Comparison of ENCODE assay signal across 8 cellular contexts in genomic region chr22:38700271-38700788, GRCh38. TPM values are rescaled to one million over a fixed set of nuclear protein-coding genes. Genes with fewer than 3 reads are reported as not detected.
A peak's percentile ranks its signal among the peaks of the same experiment; 100 is the strongest.
DNase-seq lines count a peak whose midpoint lies in the region; ATAC-seq, FAIRE-seq and TF ChIP-seq lines count a peak whose summit lies in the region.

No MANE protein-coding gene starts in this region.

- DNase-seq in GM12892 (ENCODE audit: insufficient read length) (no peak), MG63 (peak; percentile 74), astrocyte of the cerebellum (ENCODE audit: low read depth) (no peak), iPS-NIHi11 (ENCODE audit: low spot score) (peak; percentile 85), small intestine (peak; percentile 71), NCI-H345 (lab: John Stamatoyannopoulos, UW) (no peak)

- peaks cover 26% of the 10 kb centered on the region for H3K36me3 ChIP-seq in MG63
- no peaks in the 10 kb centered on the region for H3K36me3 ChIP-seq in small intestine (ENCODE audit: control insufficient read depth in 2 of 2, insufficient read depth in 2 of 2, low read length in 2 of 2)

- H3K4me3 ChIP-seq in MG63 (peak overlapping the region; percentile 82), astrocyte of the cerebellum (ENCODE audit: low read depth, low read length) (peak overlapping the region; percentile 85), small intestine (ENCODE audit: low read depth in 1 of 2, low read length in 2 of 2) (peak overlapping the region; percentile 77 to 79)

- FAIRE-seq in GM12892 (lab: Jason Lieb, UNC) (peak; percentile 24), small intestine (lab: Jason Lieb, UNC) (no peak)

- H3K9me3 ChIP-seq in MG63 (no peaks in the 10 kb centered on the region), small intestine (ENCODE audit: control insufficient read depth, low read depth) (no peaks in the 10 kb centered on the region)

- WGBS in small intestine, 3 donors, result 0 to 1% (median 1%) methylated on average over 34 to 57 of the region's 57 CpGs

- peaks cover 11 to 13% of the 10 kb centered on the region in 2 donors for H3K4me1 ChIP-seq in small intestine (ENCODE audit: control insufficient read depth in 2 of 2, insufficient read depth in 1 of 2, low read depth in 1 of 2, low read length in 1 of 2)

- in situ Hi-C loops in astrocyte of the cerebellum (cut with HindIII; ENCODE audit: low sequenced_read_pairs), result no loop called here

- TF ChIP-seq POLR2A in GM12892 (IDR thresholded peaks at IDR 0.05; ENCODE audit: low read depth, low read length), result no peak

- H3K27me3 ChIP-seq in MG63, result no peaks in the 10 kb centered on the region
- no peaks in the 10 kb centered on the region for H3K27me3 ChIP-seq in small intestine (ENCODE audit: control insufficient read depth in 2 of 2, insufficient read depth in 2 of 2, low read length in 2 of 2)

- H3K27ac ChIP-seq in 22Rv1, result peak overlapping the region; percentile 83
- H3K27ac ChIP-seq in small intestine (ENCODE audit: low read depth in 1 of 2, low read length in 1 of 2), result peak overlapping the region; percentile 97 to 99

- no peak for ATAC-seq in GM19397 (IDR thresholded peaks at IDR 0.05; ENCODE audit: unreplicated experiment)

- TF ChIP-seq CTCF in 22Rv1 (IDR thresholded peaks at IDR 0.05) (no peak), astrocyte of the cerebellum (IDR thresholded peaks at IDR 0.05; ENCODE audit: low read depth, low read length, missing control alignments) (no peak)

RNA-seq across cellular contexts. Expression of gene JOSD1, which starts 0.4 kb away (rescaled TPM):
- 39.6 TPM for polyA plus RNA-seq in GM12892 (2012; ENCODE audit: missing spikeins)
- total RNA-seq in MG63 (2014; rRNA removed; shearing (Covaris generic); ENCODE audit: low replicate concordance), result 47.5 and 113 TPM in 2 replicates
- polyA plus RNA-seq in small intestine, result 10 to 100 TPM; 34.6 to 73.5 (median 39.4) TPM

RNA-seq across cellular contexts. Expression of gene GTPBP1, which starts 5.4 kb away (rescaled TPM):
- polyA plus RNA-seq in GM12892 (2012; ENCODE audit: missing spikeins), result 34.4 TPM
- 19.4 and 22.0 TPM in 2 replicates for total RNA-seq in MG63 (2014; rRNA removed; shearing (Covaris generic); ENCODE audit: low replicate concordance)
- 10 to 100 TPM; 13.0 to 25.8 (median 22.2) TPM for polyA plus RNA-seq in small intestine

RNA-seq across cellular contexts. Expression of gene TOMM22, which starts 18.6 kb away (rescaled TPM):
- polyA plus RNA-seq in GM12892 (2012; ENCODE audit: missing spikeins), result 98.6 TPM
- 110 and 257 TPM in 2 replicates for total RNA-seq in MG63 (2014; rRNA removed; shearing (Covaris generic); ENCODE audit: low replicate concordance)
- polyA plus RNA-seq in small intestine, result 10 to 100 TPM; 42.5 to 59.9 (median 44.0) TPM

RNA-seq across cellular contexts. Expression of gene CBY1, which starts 43.9 kb away (rescaled TPM):
- polyA plus RNA-seq in GM12892 (2012; ENCODE audit: missing spikeins), result 11.0 TPM
- 29.5 and 33.8 TPM in 2 replicates for total RNA-seq in MG63 (2014; rRNA removed; shearing (Covaris generic); ENCODE audit: low replicate concordance)
- 10 to 100 TPM; 17.3 to 36.2 (median 27.5) TPM for polyA plus RNA-seq in small intestine

RNA-seq across cellular contexts. Expression of gene FAM227A, which starts 44.1 kb away (rescaled TPM):
- 1.1 TPM for polyA plus RNA-seq in GM12892 (2012; ENCODE audit: missing spikeins)
- 0.33 TPM in 1 of 2 replicates, not detected in the other for total RNA-seq in MG63 (2014; rRNA removed; shearing (Covaris generic); ENCODE audit: low replicate concordance)
- polyA plus RNA-seq in small intestine, result under 1 TPM in 1 of 3 donors, not detected in 2; 0.36 TPM

Comparison
In these comparisons a context has a peak if more than half of its experiments do, and no peak if none do; other contexts are left out.
1. DNase-seq: peak in MG63 (single experiment), iPS-NIHi11 (single experiment) and small intestine (single experiment); none in GM12892 (single experiment), astrocyte of the cerebellum (single experiment) and NCI-H345 (single experiment).
2. Peak in every context shown above with its lines, with median percentiles within 50 percentile points of each other: H3K4me3 ChIP-seq.